Comparison of ENCODE assay signal across 31 cellular contexts in genomic region chr18:2433366-2433765, GRCh38.
DNase-seq lines count a peak whose midpoint lies in the region; ATAC-seq and TF ChIP-seq lines count a peak whose summit lies in the region.
"Had no signal": no experiment of that assay in that cellular context is flagged by ENCODE, and none has a peak within 500 bp of the region (broad histone marks: within the 10 kb centered on the region; RNA-seq: fewer than 3 reads in every experiment).

No MANE protein-coding gene starts in this region.

- no peak overlapping the region for H3K27ac Mint-ChIP-seq in activated CD4-positive, alpha-beta memory T cell treated with anti-CD3 and anti-CD28 coated beads for 36 hours
- H3K27ac Mint-ChIP-seq: B cell; CD14-positive monocyte; CD4-positive, alpha-beta memory T cell; CD4-positive, alpha-beta T cell; CD4-positive, CD25-positive, alpha-beta regulatory T cell; CD8-positive, alpha-beta T cell had no signal

- no peaks in the 10 kb centered on the region for H3K79me2 ChIP-seq in SK-N-SH (ENCODE audit: insufficient read depth)

- H3K4me1 ChIP-seq in SK-N-SH (ENCODE audit: control insufficient read depth in 1 of 2, insufficient read depth in 2 of 2, low read depth in 1 of 2, low read length in 1 of 2): 0 out of 4 replicates have a peak, but pooled peaks cover 0 to 5% of the 10 kb centered on the region in 2 experiments
- H3K4me1 ChIP-seq: A549, BE2C, Caco-2 had no signal

- H4K20me1 ChIP-seq in SK-N-SH (ENCODE audit: insufficient read depth): no peaks in the 10 kb centered on the region
- H4K20me1 ChIP-seq: BLaER1; BLaER1 treated with 17β-estradiol and CSF1 and Interleukin-3, amounts not matched to agents 10 nM and 100 nM had no signal

- H3K4me2 ChIP-seq in SK-N-SH: no peak overlapping the region
- H3K4me2 ChIP-seq: A549; BLaER1; BLaER1 treated with 17β-estradiol and CSF1 and Interleukin-3, amounts not matched to agents 10 nM and 100 nM had no signal

- peaks cover 2% of the 10 kb centered on the region for H3K27me3 Mint-ChIP-seq in activated CD4-positive, alpha-beta memory T cell treated with anti-CD3 and anti-CD28 coated beads for 36 hours

- CTCF ChIA-PET in SK-N-SH (lab: Yijun Ruan, JAX): interaction anchor here (1.0 kb wide), 1 partner anchor 13 kb away, joined by 5 read pairs; no protein-coding TSS in a partner anchor
- CTCF ChIA-PET in activated CD4-positive, alpha-beta memory T cell treated with anti-CD3 and anti-CD28 coated beads for 36 hours (lab: Charles Lee): interaction anchor here (1.1 kb wide), 1 partner anchor 10 kb away, joined by 3 read pairs; no protein-coding TSS in a partner anchor

- H3K9me3 Mint-ChIP-seq in activated CD4-positive, alpha-beta memory T cell treated with anti-CD3 and anti-CD28 coated beads for 36 hours: peaks cover 6% of the 10 kb centered on the region

- intact Hi-C loops in activated CD4-positive, alpha-beta memory T cell treated with anti-CD3 and anti-CD28 coated beads for 36 hours (cut with micrococcal nuclease): no loop called here

- H2AFZ ChIP-seq in SK-N-SH (ENCODE audit: low read depth): no peak overlapping the region

- peaks cover 9% of the 10 kb centered on the region; the same call in 1 of the 2 replicates for H3K9me3 ChIP-seq in SK-N-SH
- H3K9me3 ChIP-seq: BE2C, Caco-2 had no signal

- H3K27me3 ChIP-seq in SK-N-SH (ENCODE audit: insufficient read depth): no peaks in the 10 kb centered on the region
- H3K27me3 ChIP-seq: BE2C; BLaER1; BLaER1 treated with 17β-estradiol and CSF1 and Interleukin-3, amounts not matched to agents 10 nM and 100 nM had no signal

- POLR2A ChIA-PET in SK-N-SH (lab: Yijun Ruan, JAX): no interaction called here
- POLR2A ChIA-PET in activated CD4-positive, alpha-beta memory T cell treated with anti-CD3 and anti-CD28 coated beads for 36 hours (lab: Charles Lee): no interaction called here

- peak; percentile 62 for ATAC-seq in SK-N-SH treated with all-trans-retinoic acid at 6 μM for 48 hours
- ATAC-seq: A549; CD8-positive, alpha-beta T cell had no signal

- H3F3A ChIP-seq in SK-N-SH (replicated peaks; ENCODE audit: insufficient read depth): no peaks in the 10 kb centered on the region

- TF ChIP-seq EP300 in SK-N-SH (IDR thresholded peaks at IDR 0.05; ENCODE audit: borderline replicate concordance in 1 of 2, low read depth in 1 of 2, low read length in 1 of 2): peak in 1 of 2 experiments; percentile 50; a peak in 1 of 4 replicates

- H3K27ac ChIP-seq in SK-N-SH (ENCODE audit: low read depth in 2 of 2, low read length in 1 of 2): no peak overlapping the region; a peak in 1 of 4 replicates
- H3K27ac ChIP-seq: 22Rv1; A549; BLaER1; BLaER1 treated with 17β-estradiol and CSF1 and Interleukin-3, amounts not matched to agents 10 nM and 100 nM; C4-2B had no signal

- 33% methylated on average over 1 of the region's 1 CpG for WGBS in SK-N-SH (ENCODE audit: low lambda C conversion rate)

- TF ChIP-seq RAD21 in SK-N-SH (IDR thresholded peaks at IDR 0.05; ENCODE audit: low read length): no peak

- no peak for DNase-seq in SK-N-SH
- no peak for DNase-seq in activated CD4-positive, CD25-positive, alpha-beta regulatory T cell treated with anti-CD3 and anti-CD28 coated beads, Interleukin-2, amount 50 U/mL, for 72 hours
- no peak for DNase-seq in activated CD4-positive, alpha-beta memory T cell treated with anti-CD3 and anti-CD28 coated beads for 36 hours
- DNase-seq: 8988T; ACHN; AML-193; BE2C; C1 segment of cervical spinal cord; Caco-2; Calu3; CD4-positive, alpha-beta memory T cell; CD4-positive, alpha-beta T cell; CD4-positive, CD25-positive, alpha-beta regulatory T cell; CD8-positive, alpha-beta memory T cell; CD8-positive, alpha-beta T cell; COR-L47; DMS 273 treated with DMSO at 0.1 percent for 48 hours; DMS153; DMS53; DMS79; DMS79 treated with DMSO at 0.1 percent for 48 hours; DND-41; EL had no signal

- H3K36me3 ChIP-seq in SK-N-SH (replicated peaks in 1 of 2; ENCODE audit: control insufficient read depth in 1 of 2, insufficient read depth in 2 of 2, low read length in 1 of 2): no peaks in the 10 kb centered on the region
- H3K36me3 ChIP-seq: BE2C had no signal

- no peak for TF ChIP-seq CTCF in SK-N-SH (IDR thresholded peaks at IDR 0.05)

- no peak overlapping the region for H3K4me3 Mint-ChIP-seq in activated CD4-positive, alpha-beta memory T cell treated with anti-CD3 and anti-CD28 coated beads for 36 hours
- H3K4me3 Mint-ChIP-seq: B cell; CD4-positive, alpha-beta memory T cell; CD4-positive, alpha-beta T cell; CD4-positive, CD25-positive, alpha-beta regulatory T cell; CD8-positive, alpha-beta memory T cell; CD8-positive, alpha-beta T cell had no signal

- H3K4me3 ChIP-seq in SK-N-SH (ENCODE audit: low read depth in 2 of 2, low read length in 1 of 2): no peak overlapping the region
- H3K4me3 ChIP-seq: A549; BLaER1; BLaER1 treated with 17β-estradiol and CSF1 and Interleukin-3, amounts not matched to agents 10 nM and 100 nM had no signal

- H3K36me3 Mint-ChIP-seq in activated CD4-positive, alpha-beta memory T cell treated with anti-CD3 and anti-CD28 coated beads for 36 hours: no peaks in the 10 kb centered on the region
- H3K36me3 Mint-ChIP-seq: CD14-positive monocyte; CD4-positive, CD25-positive, alpha-beta regulatory T cell; CD8-positive, alpha-beta T cell had no signal

- H3K4me1 Mint-ChIP-seq in activated CD4-positive, alpha-beta memory T cell treated with anti-CD3 and anti-CD28 coated beads for 36 hours (ENCODE audit: low read depth): no peaks in the 10 kb centered on the region
- H3K4me1 Mint-ChIP-seq: B cell; CD14-positive monocyte; CD4-positive, alpha-beta memory T cell; CD4-positive, CD25-positive, alpha-beta regulatory T cell; CD8-positive, alpha-beta memory T cell had no signal

- no peaks in the 10 kb centered on the region for H3K9me2 ChIP-seq in SK-N-SH

- no peak overlapping the region for H3K9ac ChIP-seq in SK-N-SH
- H3K9ac ChIP-seq: BLaER1; BLaER1 treated with 17β-estradiol and CSF1 and Interleukin-3, amounts not matched to agents 10 nM and 100 nM had no signal

TF ChIP-seq in SK-N-SH, 30 proteins besides CTCF, POLR2A, EP300 and RAD21:
- TF ChIP-seq RCOR1 (IDR thresholded peaks at IDR 0.05; ENCODE audit: low read length): no peak
- TF ChIP-seq USF1 (IDR thresholded peaks at IDR 0.05; ENCODE audit: borderline replicate concordance, low read depth): no peak
- no peak for TF ChIP-seq MXI1 (IDR thresholded peaks at IDR 0.05; ENCODE audit: low read depth, low read length)
- TF ChIP-seq TCF12 (IDR thresholded peaks at IDR 0.05): peak; percentile 77
- peak; percentile 60 for TF ChIP-seq PBX3 (IDR thresholded peaks at IDR 0.05)
- TF ChIP-seq TEAD4 (IDR thresholded peaks at IDR 0.05; ENCODE audit: borderline replicate concordance, insufficient read depth): no peak
- no peak for TF ChIP-seq JUND (IDR thresholded peaks at IDR 0.05)
- no peak for TF ChIP-seq MEF2A (IDR thresholded peaks at IDR 0.05; ENCODE audit: borderline replicate concordance, low read depth)
TF ChIP-seq in SK-N-SH: peak in this region for 2.

TF ChIP-seq in SK-N-SH treated with all-trans-retinoic acid at 6 μM for 48 hours, 23 proteins besides CTCF, POLR2A, EP300 and RAD21 (continues in another document):
- TF ChIP-seq RARB (CRISPR knock-in tag; IDR thresholded peaks at IDR 0.05) (no peak), PPARA (CRISPR knock-in tag; IDR thresholded peaks at IDR 0.05; ENCODE audit: borderline replicate concordance) (no peak), ZC3H10 (CRISPR knock-in tag; IDR thresholded peaks at IDR 0.05) (no peak), BACH2 (CRISPR knock-in tag; IDR thresholded peaks at IDR 0.05; ENCODE audit: borderline replicate concordance) (no peak), PATZ1 (CRISPR knock-in tag; IDR thresholded peaks at IDR 0.05; ENCODE audit: borderline replicate concordance) (no peak), CREB5 (CRISPR knock-in tag; IDR thresholded peaks at IDR 0.05; ENCODE audit: low read depth) (no peak), CSRNP3 (CRISPR knock-in tag; IDR thresholded peaks at IDR 0.05) (no peak), ZFP30 (CRISPR knock-in tag; IDR thresholded peaks at IDR 0.05) (no peak)
